Comparison of ENCODE assay signal across 8 cellular contexts in the genomic region with DNA sequence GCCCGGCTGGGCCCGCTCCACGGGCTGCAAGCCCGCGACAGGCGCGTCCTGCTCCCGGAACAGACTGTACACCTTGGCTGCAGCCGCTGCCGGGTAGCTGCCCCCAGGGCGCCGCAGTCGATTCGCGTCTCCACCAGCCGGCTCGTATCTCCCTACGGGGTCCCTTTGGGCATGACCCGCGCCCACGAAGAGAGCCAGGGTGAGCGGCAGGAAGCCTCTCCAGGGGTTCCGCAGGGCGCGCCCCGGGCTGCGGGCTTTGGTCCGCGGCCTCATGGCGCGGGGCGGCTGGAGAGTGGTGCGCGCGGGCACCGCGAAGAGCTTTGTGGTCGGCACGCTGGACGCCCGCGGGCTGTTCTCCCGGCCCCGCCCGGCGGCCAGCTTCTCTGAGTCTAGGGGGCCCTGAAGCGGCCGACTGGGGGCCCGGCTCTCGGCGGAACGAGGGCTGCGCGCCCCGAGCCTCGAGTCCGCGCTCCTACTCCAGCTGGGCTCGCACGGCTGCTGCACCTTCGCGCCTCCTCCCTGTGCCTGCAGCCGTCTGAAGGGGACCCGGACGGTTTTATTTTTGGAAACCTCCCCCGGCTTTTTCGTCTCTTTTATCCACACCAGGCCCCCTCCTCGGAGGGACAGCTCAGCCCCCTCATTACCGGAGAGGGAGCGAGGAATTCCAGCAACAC. TPM values are rescaled to one million over a fixed set of nuclear protein-coding genes. Genes with fewer than 3 reads are reported as not detected.
A peak's percentile ranks its signal among the peaks of the same experiment; 100 is the strongest.
DNase-seq lines count a peak whose midpoint lies in the region; ATAC-seq and TF ChIP-seq lines count a peak whose summit lies in the region.

A gene (minus strand): TSS at position 566 of the 674 bp plus-strand sequence. CDS start 293 bp downstream, at position 273.

- no peak for ATAC-seq in stimulated activated naive CD8-positive, alpha-beta T cell treated with anti-CD3 and anti-CD28 coated beads, Interleukin-15, Interleukin-2, amounts not matched to agents 100 U/mL and 50 U/mL, for 24 hours
- ATAC-seq in activated T-cell treated with anti-CD3 and anti-CD28 coated beads, Interleukin-2, amount 50 U/mL, for 72 hours (replicated peaks in 1 of 2) = peak; percentile 16 to 18
- ATAC-seq in gastroesophageal sphincter (peak; percentile 32), GM19467 (IDR thresholded peaks at IDR 0.05; ENCODE audit: unreplicated experiment) (no peak), HG02840 (IDR thresholded peaks at IDR 0.05; ENCODE audit: low FRiP score, unreplicated experiment) (no peak)

- H3K27me3 Mint-ChIP-seq in stimulated activated naive CD8-positive, alpha-beta T cell treated with anti-CD3 and anti-CD28 coated beads, Interleukin-15, Interleukin-2, amounts not matched to agents 100 ng/mL and 50 ng/mL, for 24 hours = peaks cover 42% of the 10 kb centered on the region
- H3K27me3 Mint-ChIP-seq in activated T-cell treated with anti-CD3 and anti-CD28 coated beads, Interleukin-2, amount 50 U/mL, for 72 hours (ENCODE audit: low read depth) = peaks cover 50% of the 10 kb centered on the region

- H3K27me3 ChIP-seq in gastroesophageal sphincter (peaks cover 17% of the 10 kb centered on the region), ovary (no peaks in the 10 kb centered on the region)

- TF ChIP-seq EP300 in gastroesophageal sphincter (IDR thresholded peaks at IDR 0.05) (no peak), ovary (IDR thresholded peaks at IDR 0.05) (no peak)

- H3K27ac Mint-ChIP-seq in stimulated activated naive CD8-positive, alpha-beta T cell treated with anti-CD3 and anti-CD28 coated beads, Interleukin-15, Interleukin-2, amounts not matched to agents 100 ng/mL and 50 ng/mL, for 24 hours = no peak within 1 kb of the TSS
- H3K27ac Mint-ChIP-seq in activated T-cell treated with anti-CD3 and anti-CD28 coated beads, Interleukin-2, amount 50 U/mL, for 72 hours = no peak within 1 kb of the TSS

- H3K4me3 Mint-ChIP-seq in stimulated activated naive CD8-positive, alpha-beta T cell treated with anti-CD3 and anti-CD28 coated beads, Interleukin-15, Interleukin-2, amounts not matched to agents 100 ng/mL and 50 ng/mL, for 24 hours = peak within 1 kb of the TSS; percentile 60
- peak within 1 kb of the TSS; percentile 82 to 87 for H3K4me3 Mint-ChIP-seq in activated T-cell treated with anti-CD3 and anti-CD28 coated beads, Interleukin-2, amount 50 U/mL, for 72 hours

- H3K9me3 ChIP-seq in gastroesophageal sphincter = no peaks in the 10 kb centered on the region
- no peaks in the 10 kb centered on the region for H3K9me3 ChIP-seq in ovary

- WGBS in gastroesophageal sphincter (ENCODE audit: low coverage in 1 of 2), 2 donors = no CpG with 5 or more reads among the region's 70 CpGs
- 1% methylated on average over 42 to 70 of the region's 70 CpGs for WGBS in ovary, 3 donors

- H3K9me3 Mint-ChIP-seq in stimulated activated naive CD8-positive, alpha-beta T cell treated with anti-CD3 and anti-CD28 coated beads, Interleukin-15, Interleukin-2, amounts not matched to agents 100 ng/mL and 50 ng/mL, for 24 hours = no peaks in the 10 kb centered on the region
- H3K9me3 Mint-ChIP-seq in activated T-cell treated with anti-CD3 and anti-CD28 coated beads, Interleukin-2, amount 50 U/mL, for 72 hours = no peaks in the 10 kb centered on the region

- TF ChIP-seq POLR2A in gastroesophageal sphincter (IDR thresholded peaks at IDR 0.05) (no peak), ovary (IDR thresholded peaks at IDR 0.05) (no peak)

- H3K27ac ChIP-seq in gastroesophageal sphincter (peak within 1 kb of the TSS in 3 of 4 donors; percentile 38 to 77 (median 71)), ovary (peak within 1 kb of the TSS; percentile 5 to 51)

- peak within 1 kb of the TSS; percentile 30 to 61 for H3K4me3 ChIP-seq in gastroesophageal sphincter
- H3K4me3 ChIP-seq in ovary = peak within 1 kb of the TSS; percentile 59

- TF ChIP-seq CTCF in gastroesophageal sphincter (IDR thresholded peaks at IDR 0.05) (no peak), ovary (IDR thresholded peaks at IDR 0.05) (no peak)

- no peaks in the 10 kb centered on the region for H3K36me3 ChIP-seq in gastroesophageal sphincter
- H3K36me3 ChIP-seq in ovary = no peaks in the 10 kb centered on the region

- intact Hi-C loops in ovary (cut with DNase I) = loop anchor here (2.0 to 10.0 kb wide), 6 partner anchors 93 to 193 kb away; a partner anchor contains a TSS

- no peak for DNase-seq in stimulated activated naive CD8-positive, alpha-beta T cell treated with anti-CD3 and anti-CD28 coated beads, Interleukin-15, Interleukin-2, amounts not matched to agents 100 U/mL and 50 U/mL, for 24 hours
- DNase-seq in activated T-cell treated with anti-CD3 and anti-CD28 coated beads, Interleukin-2, amount 50 U/mL, for 72 hours = peak; percentile 24 to 33
- DNase-seq in ovary (peak in 2 of 5 donors; percentile 49 to 71), C1 segment of cervical spinal cord (lab: John Stamatoyannopoulos, UW) (no peak)

- H3K4me1 Mint-ChIP-seq in stimulated activated naive CD8-positive, alpha-beta T cell treated with anti-CD3 and anti-CD28 coated beads, Interleukin-15, Interleukin-2, amounts not matched to agents 100 ng/mL and 50 ng/mL, for 24 hours (ENCODE audit: low read depth) = peaks cover 37% of the 10 kb centered on the region
- peaks cover 46% of the 10 kb centered on the region for H3K4me1 Mint-ChIP-seq in activated T-cell treated with anti-CD3 and anti-CD28 coated beads, Interleukin-2, amount 50 U/mL, for 72 hours (ENCODE audit: low read depth)

- peaks cover 0 to 55% (median 8%) of the 10 kb centered on the region in 3 donors for H3K4me1 ChIP-seq in gastroesophageal sphincter
- H3K4me1 ChIP-seq in ovary (ENCODE audit: insufficient read depth) = peaks cover 13% of the 10 kb centered on the region

- no peaks in the 10 kb centered on the region for H3K36me3 Mint-ChIP-seq in stimulated activated naive CD8-positive, alpha-beta T cell treated with anti-CD3 and anti-CD28 coated beads, Interleukin-15, Interleukin-2, amounts not matched to agents 100 ng/mL and 50 ng/mL, for 24 hours (ENCODE audit: low read depth)
- no peaks in the 10 kb centered on the region for H3K36me3 Mint-ChIP-seq in activated T-cell treated with anti-CD3 and anti-CD28 coated beads, Interleukin-2, amount 50 U/mL, for 72 hours (ENCODE audit: insufficient read depth in 2 of 2)

RNA-seq across cellular contexts. Expression of the gene that starts here (rescaled TPM):
- under 1 TPM; 0.25 to 0.84 TPM for total RNA-seq in activated T-cell treated with anti-CD3 and anti-CD28 coated beads, Interleukin-2, amount 50 U/mL, for 72 hours
- total RNA-seq in gastroesophageal sphincter = 100 to 1,000 TPM in 1 of 4 donors, 10 to 100 TPM in 3; 45.9 to 158 (median 88.4) TPM
- 10 to 100 TPM; 31.4 to 85.0 (median 61.7) TPM for total RNA-seq in ovary
- polyA plus RNA-seq in ovary = 10 to 100 TPM; 32.2 to 37.8 TPM

Comparison
In these comparisons a context has a peak if more than half of its experiments do, and no peak if none do; other contexts are left out.
1. RNA of the gene that starts here (total RNA-seq): 45.9 to 158 TPM in gastroesophageal sphincter and 31.4 to 85.0 TPM in ovary; 0.25 to 0.84 TPM in activated T-cell treated with anti-CD3 and anti-CD28 coated beads, Interleukin-2, amount 50 U/mL, for 72 hours; every median in the first group is over 10 times any median in the second.
2. Peak in DNase-seq and ATAC-seq in activated T-cell treated with anti-CD3 and anti-CD28 coated beads, Interleukin-2, amount 50 U/mL, for 72 hours; RNA of the gene not detected or under 1 TPM.